ENCODE assay signal across 16 cellular contexts in the genomic region with DNA sequence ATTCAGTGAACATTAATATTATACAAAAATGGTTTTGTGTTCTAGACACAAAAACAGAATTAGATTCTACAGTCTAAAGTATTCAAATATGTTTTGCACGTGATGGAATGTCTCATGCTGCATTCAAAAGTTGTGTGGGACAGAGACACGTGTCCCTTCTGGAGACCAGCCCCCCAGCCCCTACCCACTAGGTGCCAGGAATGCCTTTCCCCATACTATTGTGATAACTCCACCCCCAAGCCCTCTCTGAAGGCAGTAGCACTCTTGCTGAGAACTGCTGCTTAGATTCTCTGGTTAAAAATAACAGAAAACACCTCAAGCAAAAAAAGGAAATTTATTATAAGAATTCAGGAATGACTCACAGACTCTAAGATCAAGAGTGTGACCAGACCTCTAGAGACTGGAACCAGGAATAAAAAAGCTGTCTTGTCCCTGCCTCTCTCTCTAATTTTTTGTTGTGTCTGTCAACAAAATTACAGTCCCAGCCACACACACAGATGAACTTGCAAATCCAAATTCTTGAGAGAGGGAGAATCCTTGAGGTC.
"Had no signal": no experiment of that assay in that cellular context is flagged by ENCODE, and none has a peak within 500 bp of the region (broad histone marks: within the 10 kb centered on the region; RNA-seq: fewer than 3 reads in every experiment).

No MANE protein-coding gene starts in this region.

- H3K27ac ChIP-seq: pancreas had no signal

- H3K4me3 ChIP-seq: mucosa of descending colon, pancreas had no signal

- H3K27me3 Mint-ChIP-seq: activated naive CD8-positive, alpha-beta T cell treated with anti-CD3 and anti-CD28 coated beads, Interleukin-2, amount 10 ng/mL, durations not matched to agents 7 days and 5 days; brain; central memory CD8-positive, alpha-beta T cell; memory B cell; naive thymus-derived CD4-positive, alpha-beta T cell; stimulated activated naive B cell treated with anti-CD40 and anti-IgM and Interleukin-4, amounts not matched to agents 10 μg/mL and 1 μg/mL and 100 μg/mL, for 72 hours had no signal

- H3K9me3 Mint-ChIP-seq: activated naive CD8-positive, alpha-beta T cell treated with anti-CD3 and anti-CD28 coated beads, Interleukin-2, amount 10 ng/mL, durations not matched to agents 7 days and 5 days; brain; central memory CD8-positive, alpha-beta T cell; memory B cell; naive thymus-derived CD4-positive, alpha-beta T cell; stimulated activated naive B cell treated with anti-CD40 and anti-IgM and Interleukin-4, amounts not matched to agents 10 μg/mL and 1 μg/mL and 100 μg/mL, for 72 hours had no signal

- ATAC-seq: activated CD8-positive, alpha-beta T cell treated with anti-CD3 and anti-CD28 coated beads, Interleukin-2, amount 10 ng/mL, durations not matched to agents 7 days and 5 days; mucosa of descending colon; naive thymus-derived CD4-positive, alpha-beta T cell; pancreas; sciatic nerve had no signal

- H3K27ac Mint-ChIP-seq: activated CD8-positive, alpha-beta T cell treated with anti-CD3 and anti-CD28 coated beads, Interleukin-2, amount 10 ng/mL, durations not matched to agents 7 days and 5 days; activated naive CD8-positive, alpha-beta T cell treated with anti-CD3 and anti-CD28 coated beads, Interleukin-2, amount 10 ng/mL, durations not matched to agents 7 days and 5 days; brain; memory B cell; stimulated activated naive B cell treated with anti-CD40 and anti-IgM and Interleukin-4, amounts not matched to agents 10 μg/mL and 1 μg/mL and 100 μg/mL, for 72 hours had no signal

- DNase-seq: activated CD4-positive, alpha-beta T cell treated with anti-CD3 and anti-CD28 coated beads for 48 hours; activated CD4-positive, CD25-positive, alpha-beta regulatory T cell; activated CD8-positive, alpha-beta memory T cell treated with anti-CD3 and anti-CD28 coated beads, Interleukin-2, amount 50 U/mL, for 48 hours; activated CD8-positive, alpha-beta T cell treated with anti-CD3 and anti-CD28 coated beads, Interleukin-2, amount 10 ng/mL, durations not matched to agents 7 days and 5 days; activated naive CD8-positive, alpha-beta T cell treated with anti-CD3 and anti-CD28 coated beads, Interleukin-2, amount 10 ng/mL, durations not matched to agents 7 days and 5 days; effector CD4-positive, alpha-beta T cell; hypothalamus; mucosa of descending colon; naive thymus-derived CD4-positive, alpha-beta T cell; pancreas; stimulated activated naive B cell treated with anti-CD40 and anti-IgM and Interleukin-4, amounts not matched to agents 10 μg/mL and 1 μg/mL and 100 μg/mL, for 72 hours; T1000 had no signal

- H3K4me1 Mint-ChIP-seq: central memory CD8-positive, alpha-beta T cell; memory B cell had no signal

- H3K4me3 Mint-ChIP-seq: activated CD8-positive, alpha-beta T cell treated with anti-CD3 and anti-CD28 coated beads, Interleukin-2, amount 10 ng/mL, durations not matched to agents 7 days and 5 days; activated naive CD8-positive, alpha-beta T cell treated with anti-CD3 and anti-CD28 coated beads, Interleukin-2, amount 10 ng/mL, durations not matched to agents 7 days and 5 days; brain; central memory CD8-positive, alpha-beta T cell; memory B cell; naive thymus-derived CD4-positive, alpha-beta T cell had no signal

- H3K27me3 ChIP-seq: pancreas had no signal

- H3K9me3 ChIP-seq: mucosa of descending colon, pancreas had no signal

- H3K4me1 ChIP-seq: pancreas had no signal
